ENCODE assay signal across 22 cellular contexts in the genomic region with DNA sequence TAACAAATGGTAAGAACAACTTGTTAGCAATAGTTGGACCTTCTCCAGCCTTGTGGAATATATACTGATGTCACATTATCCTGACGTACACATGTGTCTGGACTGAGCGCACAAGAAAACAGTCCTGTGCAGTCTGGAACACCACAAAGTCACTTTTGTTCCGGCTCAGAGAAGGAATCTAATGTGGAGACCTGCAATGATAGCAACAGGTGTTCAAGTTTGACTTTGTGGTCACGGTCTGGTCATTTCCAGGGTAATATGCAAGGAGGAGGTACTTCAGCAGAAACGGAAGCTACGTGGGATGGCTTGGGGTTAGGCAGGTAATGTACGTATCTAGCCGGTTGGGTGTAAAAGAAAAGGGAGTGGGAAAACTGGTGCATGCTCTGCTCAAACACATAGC.
DNase-seq lines count a peak whose midpoint lies in the region; TF ChIP-seq lines count a peak whose summit lies in the region.
"Had no signal": no experiment of that assay in that cellular context is flagged by ENCODE, and none has a peak within 500 bp of the region (broad histone marks: within the 10 kb centered on the region; RNA-seq: fewer than 3 reads in every experiment).

No MANE protein-coding gene starts in this region.

- no peak overlapping the region for H2AFZ ChIP-seq in MM.1S (ENCODE audit: low read length)

- H3K4me2 ChIP-seq in MM.1S (ENCODE audit: low read depth, low read length) = peak overlapping the region; percentile 47
- H3K4me2 ChIP-seq: BLaER1 had no signal

- peaks cover 27% of the 10 kb centered on the region for H3K4me1 ChIP-seq in MM.1S (ENCODE audit: low read length)
- no peaks in the 10 kb centered on the region for H3K4me1 ChIP-seq in SJCRH30
- H3K4me1 ChIP-seq: BE2C, BLaER1 had no signal

- H3K27ac ChIP-seq in MM.1S (ENCODE audit: low read length) (peak overlapping the region; percentile 79), SJCRH30 (no peak overlapping the region)
- H3K27ac ChIP-seq: BLaER1 had no signal

- 85 to 88% methylated on average over 8 of the region's 8 CpGs for WGBS in lower leg skin, 2 donors

- H3K4me3 ChIP-seq in MM.1S (ENCODE audit: low read length) (no peak overlapping the region), SJCRH30 (no peak overlapping the region), lower leg skin (ENCODE audit: low read depth, poor library complexity, severe bottlenecking) (no peak overlapping the region)
- H3K4me3 ChIP-seq: BLaER1, GM12878 had no signal

- H3F3A ChIP-seq in MM.1S (ENCODE audit: insufficient read depth, low read length) = peaks cover 15% of the 10 kb centered on the region

- peak overlapping the region; percentile 49; the same call in 1 of the 2 replicates for H3K9ac ChIP-seq in MM.1S (ENCODE audit: low read length)
- H3K9ac ChIP-seq: BLaER1 had no signal

- no peak for TF ChIP-seq POLR2A in lower leg skin (IDR thresholded peaks at IDR 0.05)

- H4K20me1 ChIP-seq in MM.1S (ENCODE audit: insufficient read depth, low read length) = no peaks in the 10 kb centered on the region
- H4K20me1 ChIP-seq: BLaER1 had no signal

- H3K79me2 ChIP-seq in MM.1S (ENCODE audit: low read length) = no peaks in the 10 kb centered on the region

- H3K27me3 ChIP-seq in MM.1S (replicated peaks; ENCODE audit: insufficient read depth, low read length) = no peaks in the 10 kb centered on the region
- no peaks in the 10 kb centered on the region for H3K27me3 ChIP-seq in SJCRH30
- H3K27me3 ChIP-seq: BE2C, BLaER1 had no signal

- H3K36me3 ChIP-seq in MM.1S (replicated peaks; ENCODE audit: insufficient read depth, low read length) = no peaks in the 10 kb centered on the region
- H3K36me3 ChIP-seq in SJCRH30 = no peaks in the 10 kb centered on the region
- H3K36me3 ChIP-seq: BE2C, BLaER1 had no signal

- DNase-seq in MM.1S = peak; percentile 76
- peak; percentile 20 to 61 for DNase-seq in SJCRH30
- DNase-seq in NCI-H1436 treated with DMSO at 0.1 percent for 48 hours (lab: John Stamatoyannopoulos, UW) = no peak
- no peak for DNase-seq in lower leg skin (ENCODE audit: low spot score in 2 of 2)
- no peak for DNase-seq in NCI-H1694 (lab: John Stamatoyannopoulos, UW)
- DNase-seq: 8988T; ACHN; BE2C; C1 segment of cervical spinal cord; CD4-positive, alpha-beta memory T cell; CD4-positive, CD25-positive, alpha-beta regulatory T cell; CD8-positive, alpha-beta memory T cell; COR-L47; DMS 273 treated with DMSO at 0.1 percent for 48 hours; DMS153; DMS53; DMS79; DND-41; EL; GDM1 had no signal

- H3K9me3 ChIP-seq in MM.1S (replicated peaks; ENCODE audit: insufficient read depth, low read length) (no peaks in the 10 kb centered on the region), SJCRH30 (replicated peaks) (no peaks in the 10 kb centered on the region)
- H3K9me3 ChIP-seq: BE2C, BLaER1 had no signal

- intact Hi-C loops in lower leg skin (cut with DNase I; ENCODE audit: low total_unique reads) = no loop called here

- no peak for TF ChIP-seq CTCF in MM.1S (IDR thresholded peaks at IDR 0.05; ENCODE audit: low read length)
- no peak for TF ChIP-seq CTCF in lower leg skin (IDR thresholded peaks at IDR 0.05)

- H3K9me2 ChIP-seq in MM.1S (replicated peaks; ENCODE audit: insufficient read depth, low read length) = no peaks in the 10 kb centered on the region

Comparison
In these comparisons a context has a peak if more than half of its experiments do, and no peak if none do; other contexts are left out.
1. DNase-seq: peak in MM.1S (single experiment) and SJCRH30 (2 of 2); none in NCI-H1436 treated with DMSO at 0.1 percent for 48 hours (single experiment), lower leg skin (0 of 2) and NCI-H1694 (single experiment).